In genomic region chr17:48577330-48577945, GRCh38 we compare ENCODE assay signal across 8 cellular contexts. TPM values are rescaled to one million over a fixed set of nuclear protein-coding genes. Genes with fewer than 3 reads are reported as not detected.
DNase-seq lines count a peak whose midpoint lies in the region; ATAC-seq, FAIRE-seq and TF ChIP-seq lines count a peak whose summit lies in the region.

No MANE protein-coding gene starts in this region.

- TF ChIP-seq CTCF in astrocyte (IDR thresholded peaks at IDR 0.05; ENCODE audit: insufficient read depth, low read depth, low read length) = no peak

- peaks cover 0 to 2% (median 0%) of the 10 kb centered on the region in 7 donors for H3K9me3 Mint-ChIP-seq in CD4-positive, CD25-positive, alpha-beta regulatory T cell
- H3K9me3 Mint-ChIP-seq in astrocyte (ENCODE audit: unreplicated experiment) = peaks cover 28% of the 10 kb centered on the region

- peak; percentile 90 for FAIRE-seq in HTR-8/SVneo (lab: Jason Lieb, UNC)
- no peak for FAIRE-seq in astrocyte (lab: Jason Lieb, UNC)

- H3K27ac ChIP-seq in CD4-positive, CD25-positive, alpha-beta regulatory T cell (ENCODE audit: insufficient read depth, low read length, poor library complexity, severe bottlenecking) = no peak overlapping the region
- H3K27ac ChIP-seq in astrocyte (ENCODE audit: low read depth, low read length) = peak overlapping the region; percentile 77

- no peak overlapping the region for H3K27ac Mint-ChIP-seq in CD4-positive, CD25-positive, alpha-beta regulatory T cell
- H3K27ac Mint-ChIP-seq in astrocyte (ENCODE audit: unreplicated experiment) = no peak overlapping the region

- no peaks in the 10 kb centered on the region for H3K36me3 Mint-ChIP-seq in CD4-positive, CD25-positive, alpha-beta regulatory T cell
- H3K36me3 Mint-ChIP-seq in astrocyte (ENCODE audit: low read depth, unreplicated experiment) = peaks cover 3% of the 10 kb centered on the region

- peaks cover 12% of the 10 kb centered on the region for H3K27me3 ChIP-seq in CD4-positive, CD25-positive, alpha-beta regulatory T cell (ENCODE audit: control insufficient read depth, insufficient read depth, low read length)
- peaks cover 88% of the 10 kb centered on the region for H3K27me3 ChIP-seq in astrocyte (ENCODE audit: insufficient read depth, low read length)
- peaks cover 89% of the 10 kb centered on the region for H3K27me3 ChIP-seq in mucosa of stomach (ENCODE audit: control insufficient read depth, insufficient read depth, low read length)

- H3K4me3 ChIP-seq in CD4-positive, CD25-positive, alpha-beta regulatory T cell (ENCODE audit: low read depth, low read length) = peak overlapping the region; percentile 64
- H3K4me3 ChIP-seq in astrocyte (ENCODE audit: insufficient read depth, low read depth, low read length) = peak overlapping the region; percentile 58
- H3K4me3 ChIP-seq in mucosa of stomach (ENCODE audit: low read length) = no peak overlapping the region

- peak in 1 of 3 donors; percentile 38 for DNase-seq in CD4-positive, CD25-positive, alpha-beta regulatory T cell
- DNase-seq in HTR-8/SVneo (ENCODE audit: insufficient read length, low spot score) (no peak), astrocyte (ENCODE audit: low read depth) (no peak), pons (ENCODE audit: low spot score) (no peak), ecto neural progenitor cell (ENCODE audit: low spot score) (no peak), NCI-H1930 (lab: John Stamatoyannopoulos, UW) (no peak), hepatic stellate cell (ENCODE audit: low spot score) (no peak)

- peaks cover 51% of the 10 kb centered on the region for H3K27me3 Mint-ChIP-seq in CD4-positive, CD25-positive, alpha-beta regulatory T cell
- H3K27me3 Mint-ChIP-seq in astrocyte (ENCODE audit: low read depth, unreplicated experiment) = peaks cover 64% of the 10 kb centered on the region

- H4K20me1 ChIP-seq in astrocyte (ENCODE audit: insufficient read depth, low read length) = peaks cover 4% of the 10 kb centered on the region

- no peaks in the 10 kb centered on the region for H3K36me3 ChIP-seq in CD4-positive, CD25-positive, alpha-beta regulatory T cell (ENCODE audit: control insufficient read depth, insufficient read depth, low read length)
- H3K36me3 ChIP-seq in astrocyte (ENCODE audit: insufficient read depth, low read length) = no peaks in the 10 kb centered on the region
- no peaks in the 10 kb centered on the region for H3K36me3 ChIP-seq in mucosa of stomach (ENCODE audit: control insufficient read depth, insufficient read depth, low read length)

- peaks cover 75% of the 10 kb centered on the region for H3K79me2 ChIP-seq in astrocyte (ENCODE audit: insufficient read depth, low read length)

- no peak overlapping the region for H2AFZ ChIP-seq in astrocyte (ENCODE audit: low read depth, low read length)

- H3K4me2 ChIP-seq in astrocyte (ENCODE audit: low read length) = peak overlapping the region; percentile 80

- H3K4me1 Mint-ChIP-seq in CD4-positive, CD25-positive, alpha-beta regulatory T cell = peaks cover 12 to 52% (median 40%) of the 10 kb centered on the region in 4 donors
- H3K4me1 Mint-ChIP-seq in astrocyte (ENCODE audit: low read depth, unreplicated experiment) = no peaks in the 10 kb centered on the region

- peaks cover 53% of the 10 kb centered on the region for H3K4me1 ChIP-seq in CD4-positive, CD25-positive, alpha-beta regulatory T cell (ENCODE audit: control insufficient read depth, insufficient read depth, low read length, poor library complexity, severe bottlenecking)
- H3K4me1 ChIP-seq in astrocyte (ENCODE audit: insufficient read depth, low read length) (peaks cover 13% of the 10 kb centered on the region), mucosa of stomach (ENCODE audit: control insufficient read depth, insufficient read depth, low read length) (peaks cover 8% of the 10 kb centered on the region)

- H3K9ac ChIP-seq in astrocyte (ENCODE audit: low read length) (peak overlapping the region; percentile 81), mucosa of stomach (ENCODE audit: low read length) (peak overlapping the region; percentile 2)

- ATAC-seq in CD4-positive, CD25-positive, alpha-beta regulatory T cell (ENCODE audit: low read depth in 2 of 2) = peak in 1 of 2 donors; percentile 32

- H3K4me3 Mint-ChIP-seq in CD4-positive, CD25-positive, alpha-beta regulatory T cell = peak overlapping the region; percentile 81 to 95 (median 86)
- H3K4me3 Mint-ChIP-seq in astrocyte (ENCODE audit: unreplicated experiment) = no peak overlapping the region

- H3K9me3 ChIP-seq in CD4-positive, CD25-positive, alpha-beta regulatory T cell (ENCODE audit: control insufficient read depth in 2 of 2, low read length in 2 of 2) = no peaks in the 10 kb centered on the region
- H3K9me3 ChIP-seq in astrocyte (ENCODE audit: insufficient read depth, low read depth, low read length) (no peaks in the 10 kb centered on the region), mucosa of stomach (ENCODE audit: control insufficient read depth, low read length) (no peaks in the 10 kb centered on the region)

RNA-seq across cellular contexts. Expression of gene HOXB4, which starts 0.7 kb away (rescaled TPM):
- total RNA-seq in CD4-positive, CD25-positive, alpha-beta regulatory T cell = 2.9 TPM
- polyA plus RNA-seq in CD4-positive, CD25-positive, alpha-beta regulatory T cell = under 1 TPM in 2 of 4 donors, not detected in 2; 0.16 to 0.18 TPM
- not detected in 2 replicates for total RNA-seq in astrocyte

RNA-seq across cellular contexts. Expression of gene HOXB3, which starts 12.6 kb away (rescaled TPM):
- total RNA-seq in CD4-positive, CD25-positive, alpha-beta regulatory T cell = 8.1 TPM
- under 1 TPM in 2 of 4 donors, not detected in 2; 0.05 to 0.16 TPM for polyA plus RNA-seq in CD4-positive, CD25-positive, alpha-beta regulatory T cell
- not detected in 2 replicates for total RNA-seq in astrocyte

RNA-seq across cellular contexts. Expression of gene HOXB5, which starts 16.1 kb away (rescaled TPM):
- not detected for total RNA-seq in CD4-positive, CD25-positive, alpha-beta regulatory T cell
- polyA plus RNA-seq in CD4-positive, CD25-positive, alpha-beta regulatory T cell = not detected
- total RNA-seq in astrocyte = not detected in 2 replicates

RNA-seq across cellular contexts. Expression of gene HOXB6, which starts 27.3 kb away (rescaled TPM):
- total RNA-seq in CD4-positive, CD25-positive, alpha-beta regulatory T cell = not detected
- not detected for polyA plus RNA-seq in CD4-positive, CD25-positive, alpha-beta regulatory T cell
- total RNA-seq in astrocyte = not detected in 2 replicates

RNA-seq across cellular contexts. Expression of gene HOXB2, which starts 32.5 kb away (rescaled TPM):
- 19.1 TPM for total RNA-seq in CD4-positive, CD25-positive, alpha-beta regulatory T cell
- 10 to 100 TPM; 27.1 to 42.4 (median 32.4) TPM for polyA plus RNA-seq in CD4-positive, CD25-positive, alpha-beta regulatory T cell
- 0.41 and 1.8 TPM in 2 replicates for total RNA-seq in astrocyte
